11 cellular contexts compared by ENCODE assay signal in the genomic region with DNA sequence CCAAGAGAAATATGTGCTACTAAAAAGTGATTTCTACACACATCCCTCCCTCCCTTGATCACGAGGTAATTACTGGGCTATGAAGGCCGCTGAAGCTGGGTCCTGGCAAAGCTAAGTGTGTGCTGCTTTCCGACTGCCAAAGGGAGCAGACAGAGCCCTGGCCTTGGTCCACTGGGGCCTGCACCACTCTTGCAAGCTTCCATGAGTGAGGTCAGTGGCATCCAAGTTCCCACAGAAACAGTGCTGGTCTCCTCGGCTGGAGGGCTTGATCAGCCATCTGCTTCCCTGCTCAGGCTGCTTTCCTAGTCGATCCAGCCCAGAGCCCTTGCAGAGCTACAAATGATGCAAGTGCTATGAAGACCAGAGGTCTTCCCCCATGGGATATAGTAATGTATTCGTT.
DNase-seq lines count a peak whose midpoint lies in the region; ATAC-seq and TF ChIP-seq lines count a peak whose summit lies in the region.
"Had no signal": no experiment of that assay in that cellular context is flagged by ENCODE, and none has a peak within 500 bp of the region (broad histone marks: within the 10 kb centered on the region; RNA-seq: fewer than 3 reads in every experiment).

No MANE protein-coding gene starts in this region.

- peaks cover 14% of the 10 kb centered on the region for H3K9me3 Mint-ChIP-seq in activated CD8-positive, alpha-beta T cell treated with anti-CD3 and anti-CD28 coated beads for 36 hours

- no peak overlapping the region for H3K4me3 ChIP-seq in psoas muscle

- H3K27ac Mint-ChIP-seq in activated CD8-positive, alpha-beta T cell treated with anti-CD3 and anti-CD28 coated beads for 36 hours: no peak overlapping the region
- H3K27ac Mint-ChIP-seq: activated T-cell treated with anti-CD3 and anti-CD28 coated beads, Interleukin-2, amount 50 U/mL, for 72 hours had no signal

- no peaks in the 10 kb centered on the region for H3K36me3 ChIP-seq in psoas muscle (ENCODE audit: insufficient read depth in 1 of 2, low read depth in 1 of 2)

- POLR2A ChIA-PET in activated CD8-positive, alpha-beta T cell treated with anti-CD3 and anti-CD28 coated beads for 36 hours (lab: Charles Lee): interaction anchor here (0.6 kb wide), 1 partner anchor 415 kb away, joined by 4 read pairs; no protein-coding TSS in a partner anchor

- H3K4me3 Mint-ChIP-seq in activated CD8-positive, alpha-beta T cell treated with anti-CD3 and anti-CD28 coated beads for 36 hours: no peak overlapping the region
- H3K4me3 Mint-ChIP-seq: activated T-cell treated with anti-CD3 and anti-CD28 coated beads, Interleukin-2, amount 50 U/mL, for 72 hours had no signal

- H3K9me3 ChIP-seq in psoas muscle: no peaks in the 10 kb centered on the region

- H3K27me3 ChIP-seq in psoas muscle (ENCODE audit: insufficient read depth in 3 of 3, low read length in 2 of 3): no peaks in the 10 kb centered on the region

- no peaks in the 10 kb centered on the region for H3K4me1 ChIP-seq in psoas muscle

- peak; percentile 48 for DNase-seq in AG08395 (ENCODE audit: low spot score)
- peak; percentile 65 for DNase-seq in brain pericyte (ENCODE audit: low read depth, low spot score)
- DNase-seq in left cardiac atrium: peak; percentile 82
- DNase-seq in psoas muscle: peak; percentile 78 to 84
- DNase-seq in cortex of kidney (lab: John Stamatoyannopoulos, UW): no peak
- no peak for DNase-seq in activated CD8-positive, alpha-beta T cell treated with anti-CD3 and anti-CD28 coated beads for 36 hours
- no peak for DNase-seq in hepatic stellate cell (ENCODE audit: low spot score)
- no peak for DNase-seq in left lobe of liver (ENCODE audit: low spot score)
- DNase-seq: activated CD4-positive, alpha-beta T cell treated with anti-CD3 and anti-CD28 coated beads for 48 hours; activated T-cell treated with anti-CD3 and anti-CD28 coated beads, Interleukin-2, amount 50 U/mL, for 72 hours; OCI-M1 had no signal

- no peak overlapping the region for H3K27ac ChIP-seq in psoas muscle

- no peaks in the 10 kb centered on the region for H3K4me1 Mint-ChIP-seq in activated CD8-positive, alpha-beta T cell treated with anti-CD3 and anti-CD28 coated beads for 36 hours (ENCODE audit: low read depth)

- intact Hi-C loops in left cardiac atrium (cut with DNase I): no loop called here
- intact Hi-C loops in psoas muscle (cut with DNase I): no loop called here
- intact Hi-C loops in activated CD8-positive, alpha-beta T cell treated with anti-CD3 and anti-CD28 coated beads for 36 hours (cut with micrococcal nuclease): no loop called here

- no peak for TF ChIP-seq CTCF in psoas muscle (IDR thresholded peaks at IDR 0.05)
- no peak for TF ChIP-seq CTCF in activated CD8-positive, alpha-beta T cell treated with anti-CD3 and anti-CD28 coated beads for 36 hours (IDR thresholded peaks at IDR 0.05)

- H3K36me3 Mint-ChIP-seq in activated CD8-positive, alpha-beta T cell treated with anti-CD3 and anti-CD28 coated beads for 36 hours (ENCODE audit: low read depth): peaks cover 28% of the 10 kb centered on the region

- 35 to 51% (median 36%) methylated on average over 6 of the region's 6 CpGs for WGBS in psoas muscle, 3 donors

- no peaks in the 10 kb centered on the region for H3K27me3 Mint-ChIP-seq in activated CD8-positive, alpha-beta T cell treated with anti-CD3 and anti-CD28 coated beads for 36 hours

- peak; percentile 87 to 97 for ATAC-seq in left cardiac atrium
- ATAC-seq in psoas muscle: peak; percentile 36 to 63 (median 60)
- no peak for ATAC-seq in activated CD8-positive, alpha-beta T cell treated with anti-CD3 and anti-CD28 coated beads for 36 hours
- ATAC-seq in left lobe of liver: no peak
- ATAC-seq: activated T-cell treated with anti-CD3 and anti-CD28 coated beads, Interleukin-2, amount 50 U/mL, for 72 hours had no signal

- CTCF ChIA-PET in activated CD8-positive, alpha-beta T cell treated with anti-CD3 and anti-CD28 coated beads for 36 hours (lab: Charles Lee): no interaction called here

Comparison
In these comparisons a context has a peak if more than half of its experiments do, and no peak if none do; other contexts are left out.
1. DNase-seq: peak in AG08395 (single experiment), brain pericyte (single experiment), left cardiac atrium (single experiment) and psoas muscle (2 of 2); none in cortex of kidney (single experiment), activated CD8-positive, alpha-beta T cell treated with anti-CD3 and anti-CD28 coated beads for 36 hours (single experiment), hepatic stellate cell (single experiment) and left lobe of liver (single experiment).
2. ATAC-seq: peak in left cardiac atrium (2 of 2) and psoas muscle (4 of 4); none in activated CD8-positive, alpha-beta T cell treated with anti-CD3 and anti-CD28 coated beads for 36 hours (single experiment) and left lobe of liver (single experiment).